15 cellular contexts compared by ENCODE assay signal in genomic region chr1:93699676-93700168, GRCh38. TPM values are rescaled to one million over a fixed set of nuclear protein-coding genes. Genes with fewer than 3 reads are reported as not detected.
DNase-seq lines count a peak whose midpoint lies in the region; ATAC-seq and TF ChIP-seq lines count a peak whose summit lies in the region.
"Had no signal": no experiment of that assay in that cellular context is flagged by ENCODE, and none has a peak within 500 bp of the region (broad histone marks: within the 10 kb centered on the region; RNA-seq: fewer than 3 reads in every experiment).

No MANE protein-coding gene starts in this region.

- H3K36me3 Mint-ChIP-seq in HFFc6 (ENCODE audit: low read depth): peaks cover 17% of the 10 kb centered on the region; the same call in 1 of the 2 replicates
- H3K36me3 Mint-ChIP-seq: CD8-positive, alpha-beta memory T cell had no signal

- ATAC-seq in foreskin keratinocyte (no peak), upper lobe of right lung (no peak), HG02759 (IDR thresholded peaks at IDR 0.05; ENCODE audit: unreplicated experiment) (no peak)

- H3K27me3 ChIP-seq in PC-9 (ENCODE audit: insufficient read depth, low read depth) (no peaks in the 10 kb centered on the region), foreskin keratinocyte (no peaks in the 10 kb centered on the region), upper lobe of right lung (no peaks in the 10 kb centered on the region), brain microvascular endothelial cell (replicated peaks) (no peaks in the 10 kb centered on the region)

- peaks cover 3% of the 10 kb centered on the region; the same call in 1 of the 2 replicates for H3K9me3 ChIP-seq in PC-9 (ENCODE audit: insufficient read depth, low read depth)
- no peaks in the 10 kb centered on the region for H3K9me3 ChIP-seq in upper lobe of right lung

- H3K27ac Mint-ChIP-seq in HFFc6: 0 out of 2 replicates have a peak overlapping the region, but pooled peaks have one; percentile 6
- H3K27ac Mint-ChIP-seq: CD8-positive, alpha-beta memory T cell had no signal

- peaks cover 53% of the 10 kb centered on the region for H3K79me2 ChIP-seq in PC-9 (ENCODE audit: low read depth)

- no peaks in the 10 kb centered on the region for H3K27me3 Mint-ChIP-seq in HFFc6 (ENCODE audit: insufficient read depth)
- H3K27me3 Mint-ChIP-seq: CD8-positive, alpha-beta memory T cell had no signal

- H3K4me1 Mint-ChIP-seq in HFFc6 (ENCODE audit: low read depth): peaks cover 40% of the 10 kb centered on the region
- H3K4me1 Mint-ChIP-seq: CD8-positive, alpha-beta memory T cell had no signal

- H3F3A ChIP-seq in PC-9 (ENCODE audit: insufficient read depth, low read depth): peaks cover 55% of the 10 kb centered on the region

- H3K4me2 ChIP-seq in PC-9: no peak overlapping the region

- no peaks in the 10 kb centered on the region for H3K9me2 ChIP-seq in PC-9 (ENCODE audit: insufficient read depth)

- in situ Hi-C loops in brain microvascular endothelial cell (cut with HindIII; ENCODE audit: low pct_ligation_motif_present, low sequenced_read_pairs): no loop called here

- H3K4me3 ChIP-seq in PC-9 (no peak overlapping the region), upper lobe of right lung (no peak overlapping the region), brain microvascular endothelial cell (ENCODE audit: low read depth, low read length) (no peak overlapping the region)

- peaks cover 8% of the 10 kb centered on the region; the same call in 1 of the 2 replicates for H3K9me3 Mint-ChIP-seq in HFFc6
- H3K9me3 Mint-ChIP-seq: CD8-positive, alpha-beta memory T cell had no signal

- no peak overlapping the region for H3K4me3 Mint-ChIP-seq in HFFc6
- H3K4me3 Mint-ChIP-seq: CD8-positive, alpha-beta memory T cell had no signal

- H2AFZ ChIP-seq in PC-9: no peak overlapping the region

- intact Hi-C loops in PC-9 (cut with micrococcal nuclease; ENCODE audit: unreplicated experiment) (loop anchor here (2.0 kb wide), 1 partner anchor 27 kb away; no protein-coding TSS in a partner anchor), upper lobe of right lung (cut with DNase I) (no loop called here)

- no peaks in the 10 kb centered on the region for H4K20me1 ChIP-seq in PC-9 (ENCODE audit: insufficient read depth)

- BruUV-seq in PC-9 (replicated peaks; lab: Mats Ljungman, UMichigan): no TSS peak

- peak overlapping the region; percentile 97; the same call in 1 of the 2 replicates for H3K27ac ChIP-seq in PC-9
- peak overlapping the region; percentile 96 for H3K27ac ChIP-seq in foreskin keratinocyte
- H3K27ac ChIP-seq in upper lobe of right lung: no peak overlapping the region
- H3K27ac ChIP-seq in brain microvascular endothelial cell: no peak overlapping the region

- CTCF ChIA-PET in PC-9 (lab: Charles Lee): no interaction called here

- DNase-seq in HFFc6: no peak
- no peak for DNase-seq in PC-9
- DNase-seq in foreskin keratinocyte: no peak
- DNase-seq in upper lobe of right lung: peak; percentile 8
- DNase-seq in activated gamma-delta T cell (lab: John Stamatoyannopoulos, UW): no peak
- DNase-seq in brain microvascular endothelial cell: no peak
- DNase-seq: CD8-positive, alpha-beta memory T cell; H7; Kasumi-1; MV-4-11; NCI-H1417 treated with DMSO at 0.1 percent for 48 hours; NCI-H2029 treated with DMSO at 0.1 percent for 48 hours; NCI-H524 treated with DMSO at 0.1 percent for 48 hours; SHP77 treated with DMSO at 0.1 percent for 48 hours had no signal

- peaks cover 68% of the 10 kb centered on the region for H3K4me1 ChIP-seq in PC-9 (replicated peaks; ENCODE audit: insufficient read depth)
- peaks cover 52% of the 10 kb centered on the region for H3K4me1 ChIP-seq in foreskin keratinocyte
- H3K4me1 ChIP-seq in upper lobe of right lung: peaks cover 18% of the 10 kb centered on the region

- H3K36me3 ChIP-seq in PC-9 (ENCODE audit: low read depth) (peaks cover 7% of the 10 kb centered on the region), upper lobe of right lung (no peaks in the 10 kb centered on the region), brain microvascular endothelial cell (replicated peaks) (no peaks in the 10 kb centered on the region)

- POLR2A ChIA-PET in PC-9 (lab: Charles Lee; ENCODE audit: unreplicated experiment): interaction anchor here (0.7 kb wide), 2 partner anchors 27 to 37 kb away, joined by 3 to 4 read pairs; no protein-coding TSS in a partner anchor

- TF ChIP-seq CTCF in HFFc6 (IDR thresholded peaks at IDR 0.05) (no peak), PC-9 (conservative IDR thresholded peaks at IDR 0.05) (no peak), foreskin keratinocyte (conservative IDR thresholded peaks at IDR 0.05) (no peak), upper lobe of right lung (IDR thresholded peaks at IDR 0.05) (no peak), brain microvascular endothelial cell (IDR thresholded peaks at IDR 0.05; ENCODE audit: low read depth, low read length, missing control alignments) (no peak)

RNA-seq across cellular contexts. Expression of gene BCAR3, which starts 18.1 kb away (rescaled TPM):
- total RNA-seq in HFFc6 (2021; fragmentation: NEBNext Ultra II Directional; extraction: Animal tissue kit (Norgen Biotek cat#: 25700)): 10 to 100 TPM; 24.4 to 55.1 (median 26.2) TPM
- total RNA-seq in PC-9 (2021): 62.5 and 70.0 TPM in 2 replicates
- total RNA-seq in foreskin keratinocyte: 138 and 139 TPM in 2 replicates
- polyA plus RNA-seq in foreskin keratinocyte: 71.2 and 80.6 TPM in 2 replicates
- 23.5 TPM for total RNA-seq in upper lobe of right lung

Comparison
In these comparisons a context has a peak if more than half of its experiments do, and no peak if none do; other contexts are left out.
1. H3K27ac ChIP-seq: peak in PC-9 (single experiment) and foreskin keratinocyte (single experiment); none in upper lobe of right lung (single experiment) and brain microvascular endothelial cell (single experiment).